In the genomic region with DNA sequence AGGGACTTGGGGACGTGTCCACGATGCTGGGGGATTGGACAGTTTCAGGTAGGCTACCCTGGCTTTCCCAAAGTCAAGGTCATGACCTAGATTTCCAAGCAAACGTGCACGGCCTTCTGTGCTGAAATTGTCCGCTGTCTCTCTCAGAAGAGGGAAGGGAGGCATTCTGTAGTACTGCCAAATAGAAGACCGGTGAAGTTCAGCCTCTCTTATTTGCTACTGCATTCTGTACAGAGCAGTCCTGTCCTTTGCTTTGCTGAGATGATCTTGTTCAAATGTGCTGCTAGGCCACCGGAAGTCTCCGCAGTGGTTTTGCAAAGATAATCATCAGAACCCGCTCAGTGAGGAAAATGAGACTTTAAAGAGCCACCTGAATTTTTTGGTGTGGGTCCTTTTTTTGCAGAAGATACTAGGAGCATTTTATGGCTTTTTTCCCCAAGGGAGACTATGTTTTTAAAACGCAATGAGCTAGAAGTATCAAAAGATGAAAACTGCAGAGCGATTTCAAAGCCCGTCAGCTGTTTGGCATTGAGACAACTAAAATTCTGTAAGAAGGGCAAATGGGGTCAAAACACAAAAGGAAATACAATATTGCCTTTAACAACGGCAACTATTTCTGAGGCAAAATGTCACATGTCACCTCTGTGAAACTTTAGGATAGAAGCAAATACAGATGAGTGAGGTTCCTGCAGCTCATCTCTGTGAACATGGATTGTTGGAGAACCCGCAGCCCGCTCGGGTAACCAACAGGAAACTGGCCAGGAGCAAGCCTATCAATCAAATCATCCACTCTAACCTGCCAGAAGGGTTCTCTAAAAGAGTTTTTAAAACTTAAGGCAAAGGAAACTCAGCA, we compare ENCODE assay signal across 8 cellular contexts. TPM values are rescaled to one million over a fixed set of nuclear protein-coding genes. Genes with fewer than 3 reads are reported as not detected.
A peak's percentile ranks its signal among the peaks of the same experiment; 100 is the strongest.
DNase-seq lines count a peak whose midpoint lies in the region; ATAC-seq and TF ChIP-seq lines count a peak whose summit lies in the region.

No MANE protein-coding gene starts in this region.

- no peak for TF ChIP-seq POLR2A in esophagus muscularis mucosa (IDR thresholded peaks at IDR 0.05; ENCODE audit: low read depth)

- TF ChIP-seq EP300 in esophagus muscularis mucosa (IDR thresholded peaks at IDR 0.05), result no peak

- H3K4me3 Mint-ChIP-seq in activated CD4-positive, alpha-beta T cell treated with anti-CD3 and anti-CD28 coated beads, Interleukin-2, amount 10 ng/mL, durations not matched to agents 7 days and 5 days, result peak overlapping the region; percentile 79

- peak overlapping the region; percentile 21 to 67 (median 53) for H3K27ac ChIP-seq in esophagus muscularis mucosa (replicated peaks in 1 of 4)

- H3K9me3 Mint-ChIP-seq in activated CD4-positive, alpha-beta T cell treated with anti-CD3 and anti-CD28 coated beads, Interleukin-2, amount 10 ng/mL, durations not matched to agents 7 days and 5 days, result no peaks in the 10 kb centered on the region

- no peaks in the 10 kb centered on the region for H3K27me3 ChIP-seq in esophagus muscularis mucosa

- WGBS in esophagus muscularis mucosa, result 63% methylated on average over 16 of the region's 16 CpGs

- DNase-seq in Jurkat, Clone E6-1 (ENCODE audit: low read depth, low spot score), result peak; percentile 91
- DNase-seq in activated CD4-positive, alpha-beta T cell treated with anti-CD3 and anti-CD28 coated beads, Interleukin-2, amount 10 ng/mL, durations not matched to agents 7 days and 5 days, result peak; percentile 80
- DNase-seq in esophagus muscularis mucosa (ENCODE audit: extremely low spot score), result no peak
- peak; percentile 10 for DNase-seq in stimulated activated CD8-positive, alpha-beta memory T cell treated with anti-CD3 and anti-CD28 coated beads, Interleukin-12 subunit alpha, Interleukin-12 subunit beta, amount 100 ng/mL, for 4 hours (ENCODE audit: low read depth)
- no peak for DNase-seq in HuH-7.5 (ENCODE audit: low spot score)
- no peak for DNase-seq in NCI-H1436 (lab: John Stamatoyannopoulos, UW)
- no peak for DNase-seq in OCI-M2 (lab: John Stamatoyannopoulos, UW; ENCODE audit: unreplicated experiment)

- H3K4me3 ChIP-seq in Jurkat, Clone E6-1 (ENCODE audit: low read length), result peak overlapping the region; percentile 49
- peak overlapping the region in 2 of 4 donors; percentile 34 to 35 for H3K4me3 ChIP-seq in esophagus muscularis mucosa

- CTCF ChIA-PET in activated CD4-positive, alpha-beta T cell treated with anti-CD3 and anti-CD28 coated beads, Interleukin-2, amount 10 ng/mL, durations not matched to agents 7 days and 5 days (lab: Charles Lee), result interaction anchor here (0.7 to 1.6 kb wide), 5 partner anchors 10 to 32 kb away, joined by 3 to 5 read pairs (median 3); no protein-coding TSS in a partner anchor

- H3K36me3 Mint-ChIP-seq in activated CD4-positive, alpha-beta T cell treated with anti-CD3 and anti-CD28 coated beads, Interleukin-2, amount 10 ng/mL, durations not matched to agents 7 days and 5 days (ENCODE audit: low read depth), result peaks cover 4% of the 10 kb centered on the region

- no peak for ATAC-seq in GM18511 (IDR thresholded peaks at IDR 0.05; ENCODE audit: unreplicated experiment)

- no peaks in the 10 kb centered on the region for H3K27me3 Mint-ChIP-seq in activated CD4-positive, alpha-beta T cell treated with anti-CD3 and anti-CD28 coated beads, Interleukin-2, amount 10 ng/mL, durations not matched to agents 7 days and 5 days

- no peaks in the 10 kb centered on the region for H3K9me3 ChIP-seq in esophagus muscularis mucosa

- H3K27ac Mint-ChIP-seq in activated CD4-positive, alpha-beta T cell treated with anti-CD3 and anti-CD28 coated beads, Interleukin-2, amount 10 ng/mL, durations not matched to agents 7 days and 5 days, result peak overlapping the region; percentile 97

- TF ChIP-seq CTCF in esophagus muscularis mucosa (IDR thresholded peaks at IDR 0.05), result no peak

- no peaks in the 10 kb centered on the region for H3K36me3 ChIP-seq in esophagus muscularis mucosa

- intact Hi-C loops in esophagus muscularis mucosa (cut with DNase I), result loop anchor here (5.0 to 10.0 kb wide), 2 partner anchors 212 to 295 kb away; partner anchors contain the start of genes MEIG1 and SUV39H2

- peaks cover 14 to 35% (median 32%) of the 10 kb centered on the region in 4 donors for H3K4me1 ChIP-seq in esophagus muscularis mucosa

- POLR2A ChIA-PET in activated CD4-positive, alpha-beta T cell treated with anti-CD3 and anti-CD28 coated beads, Interleukin-2, amount 10 ng/mL, durations not matched to agents 7 days and 5 days (lab: Charles Lee), result interaction anchor here (1.4 kb wide), 1 partner anchor 211 kb away, joined by 4 read pairs; the partner anchor contains the start of gene MEIG1

- peaks cover 55% of the 10 kb centered on the region for H3K4me1 Mint-ChIP-seq in activated CD4-positive, alpha-beta T cell treated with anti-CD3 and anti-CD28 coated beads, Interleukin-2, amount 10 ng/mL, durations not matched to agents 7 days and 5 days

RNA-seq across cellular contexts. Expression of gene NMT2, which starts 1.3 kb away (rescaled TPM):
- 28.3 TPM for polyA plus RNA-seq in Jurkat, Clone E6-1 (2012; ENCODE audit: insufficient read depth, insufficient read length)
- total RNA-seq in activated CD4-positive, alpha-beta T cell treated with anti-CD3 and anti-CD28 coated beads, Interleukin-2, amount 10 ng/mL, durations not matched to agents 7 days and 5 days, result 10 to 100 TPM; 47.7 to 50.9 TPM
- total RNA-seq in esophagus muscularis mucosa, result 10 to 100 TPM; 14.1 to 23.2 (median 16.0) TPM

Comparison
In these comparisons a context has a peak if more than half of its experiments do, and no peak if none do; other contexts are left out.
1. DNase-seq: peak in Jurkat, Clone E6-1 (single experiment), activated CD4-positive, alpha-beta T cell treated with anti-CD3 and anti-CD28 coated beads, Interleukin-2, amount 10 ng/mL, durations not matched to agents 7 days and 5 days (single experiment) and stimulated activated CD8-positive, alpha-beta memory T cell treated with anti-CD3 and anti-CD28 coated beads, Interleukin-12 subunit alpha, Interleukin-12 subunit beta, amount 100 ng/mL, for 4 hours (single experiment); none in esophagus muscularis mucosa (single experiment), HuH-7.5 (single experiment), NCI-H1436 (single experiment) and OCI-M2 (single experiment).